ENCODE assay signal across 10 cellular contexts in the genomic region with DNA sequence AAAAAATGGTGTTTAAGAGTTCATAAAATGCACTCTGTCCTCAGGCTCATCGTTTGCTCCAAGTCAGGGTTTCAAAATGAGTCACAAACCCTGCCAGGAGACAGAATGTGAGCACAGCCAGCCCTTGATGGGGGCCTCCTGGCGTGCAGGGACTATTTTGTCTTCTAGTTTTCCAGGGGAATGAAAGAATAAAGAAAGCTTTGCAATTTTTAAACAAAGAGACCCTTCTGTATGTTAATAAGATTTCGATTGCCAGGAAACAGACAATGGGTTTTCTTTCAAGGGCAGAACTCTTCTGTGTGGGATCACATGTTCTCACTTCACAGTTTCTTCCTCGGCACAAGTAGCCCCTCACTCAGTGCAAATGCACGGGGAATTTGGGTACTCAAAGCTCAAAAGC.
DNase-seq lines count a peak whose midpoint lies in the region; ATAC-seq and TF ChIP-seq lines count a peak whose summit lies in the region.
"Had no signal": no experiment of that assay in that cellular context is flagged by ENCODE, and none has a peak within 500 bp of the region (broad histone marks: within the 10 kb centered on the region; RNA-seq: fewer than 3 reads in every experiment).

No MANE protein-coding gene starts in this region.

- no peak overlapping the region for H3K27ac ChIP-seq in neuronal stem cell (replicated peaks; ENCODE audit: low read length)
- H3K27ac ChIP-seq in suprapubic skin = no peak overlapping the region

- no peak overlapping the region for H2BK5ac ChIP-seq in neuronal stem cell (ENCODE audit: low read length)

- no peak overlapping the region for H2BK120ac ChIP-seq in neuronal stem cell (ENCODE audit: low read depth, low read length)

- no peak overlapping the region for H4K91ac ChIP-seq in neuronal stem cell (ENCODE audit: low read depth, low read length, poor library complexity)

- H2BK15ac ChIP-seq in neuronal stem cell (ENCODE audit: low read length) = no peak overlapping the region

- peak; percentile 63 for ATAC-seq in GM18861 (IDR thresholded peaks at IDR 0.05; ENCODE audit: unreplicated experiment)
- ATAC-seq in HG02852 (IDR thresholded peaks at IDR 0.05; ENCODE audit: unreplicated experiment) = peak; percentile 80

- H4K8ac ChIP-seq in neuronal stem cell (ENCODE audit: low read depth, low read length) = no peak overlapping the region

- DNase-seq in cardiac fibroblast (ENCODE audit: low read depth in 2 of 2) (peak; percentile 44 to 60), neuronal stem cell (ENCODE audit: low spot score) (no peak), ecto neural progenitor cell (ENCODE audit: low spot score) (no peak), suprapubic skin (ENCODE audit: low spot score in 2 of 2) (no peak), activated gamma-delta T cell treated with Interleukin-2 at 50 U/mL for 16 hours (no peak), BE2C (no peak)
- DNase-seq: DMS153, NCI-H2081 treated with DMSO at 0.1 percent for 48 hours had no signal

- H3K27me3 ChIP-seq in neuronal stem cell (ENCODE audit: control insufficient read depth in 3 of 3, insufficient read depth in 3 of 3, low read depth in 1 of 3, low read length in 3 of 3) (no peaks in the 10 kb centered on the region), suprapubic skin (no peaks in the 10 kb centered on the region), BE2C (no peaks in the 10 kb centered on the region)

- H3K4me1 ChIP-seq in neuronal stem cell (ENCODE audit: control insufficient read depth in 2 of 2, insufficient read depth in 1 of 2, low read depth in 1 of 2, low read length in 2 of 2) (peaks cover 1 to 15% of the 10 kb centered on the region in 2 donors), suprapubic skin (no peaks in the 10 kb centered on the region), BE2C (no peaks in the 10 kb centered on the region)

- WGBS in neuronal stem cell (ENCODE audit: extremely low coverage in 2 of 2, insufficient read length in 2 of 2, insufficient replicate concordance in 1 of 2), 2 donors = no CpG with 5 or more reads among the region's 5 CpGs
- WGBS in suprapubic skin = 33% methylated on average over 5 of the region's 5 CpGs

- no peak overlapping the region for H2AK5ac ChIP-seq in neuronal stem cell (ENCODE audit: low read depth, low read length)

- no peak overlapping the region for H3K18ac ChIP-seq in neuronal stem cell (ENCODE audit: low read length)

- peak overlapping the region; percentile 67 for H2AFZ ChIP-seq in neuronal stem cell (ENCODE audit: low read length)

- TF ChIP-seq EP300 in suprapubic skin (IDR thresholded peaks at IDR 0.05) = no peak

- H3K4me3 ChIP-seq in cardiac fibroblast (replicated peaks in 1 of 2; ENCODE audit: low read depth in 2 of 2, low read length in 2 of 2) (no peak overlapping the region), neuronal stem cell (ENCODE audit: low read length in 2 of 2) (no peak overlapping the region), suprapubic skin (no peak overlapping the region), BE2C (ENCODE audit: low read depth, low read length) (no peak overlapping the region)

- no peak for TF ChIP-seq POLR2A in suprapubic skin (IDR thresholded peaks at IDR 0.05)

- no peak overlapping the region for H3K14ac ChIP-seq in neuronal stem cell (ENCODE audit: low read length)

- no peak overlapping the region for H2BK12ac ChIP-seq in neuronal stem cell (ENCODE audit: low read length)

- H3K4ac ChIP-seq in neuronal stem cell (ENCODE audit: low read length) = no peak overlapping the region

- H3K9me3 ChIP-seq in neuronal stem cell (replicated peaks in 1 of 2; ENCODE audit: control insufficient read depth in 2 of 2, insufficient read depth in 1 of 2, low read depth in 1 of 2, low read length in 2 of 2) (no peaks in the 10 kb centered on the region), suprapubic skin (no peaks in the 10 kb centered on the region), BE2C (no peaks in the 10 kb centered on the region)

- TF ChIP-seq CTCF in cardiac fibroblast (IDR thresholded peaks at IDR 0.05; ENCODE audit: low read depth, low read length) = no peak
- TF ChIP-seq CTCF in suprapubic skin (IDR thresholded peaks at IDR 0.05) = no peak
- TF ChIP-seq CTCF in BE2C (IDR thresholded peaks at IDR 0.05; ENCODE audit: low read depth, low read length) = no peak

- no peaks in the 10 kb centered on the region for H3K36me3 ChIP-seq in neuronal stem cell (replicated peaks in 1 of 2; ENCODE audit: control insufficient read depth in 2 of 2, insufficient read depth in 2 of 2, low read length in 2 of 2)
- H3K36me3 ChIP-seq in suprapubic skin = no peaks in the 10 kb centered on the region
- no peaks in the 10 kb centered on the region for H3K36me3 ChIP-seq in BE2C

- no peak overlapping the region for H3K4me2 ChIP-seq in neuronal stem cell (ENCODE audit: insufficient read depth, low read length, poor library complexity, severe bottlenecking)

- no peak overlapping the region for H3K9ac ChIP-seq in neuronal stem cell (ENCODE audit: low read depth, low read length, poor library complexity)

- H3K79me1 ChIP-seq in neuronal stem cell (ENCODE audit: low read depth, low read length) = no peaks in the 10 kb centered on the region

- no peak overlapping the region for H3K23ac ChIP-seq in neuronal stem cell (ENCODE audit: low read depth, low read length, poor library complexity)

Comparison
In these comparisons a context has a peak if more than half of its experiments do, and no peak if none do; other contexts are left out.
1. DNase-seq: peak in cardiac fibroblast (2 of 2); none in neuronal stem cell (single experiment), ecto neural progenitor cell (single experiment), suprapubic skin (0 of 2), activated gamma-delta T cell treated with Interleukin-2 at 50 U/mL for 16 hours (single experiment) and BE2C (single experiment).